In genomic region chr6:45985026-45985425, GRCh38 we compare ENCODE assay signal across 19 cellular contexts. TPM values are rescaled to one million over a fixed set of nuclear protein-coding genes. Genes with fewer than 3 reads are reported as not detected.
A peak's percentile ranks its signal among the peaks of the same experiment; 100 is the strongest.
DNase-seq lines count a peak whose midpoint lies in the region; ATAC-seq and TF ChIP-seq lines count a peak whose summit lies in the region.
"Had no signal": no experiment of that assay in that cellular context is flagged by ENCODE, and none has a peak within 500 bp of the region (broad histone marks: within the 10 kb centered on the region; RNA-seq: fewer than 3 reads in every experiment).

No MANE protein-coding gene starts in this region.

- peaks cover 7% of the 10 kb centered on the region for H3K4me1 Mint-ChIP-seq in activated T-helper 17 cell treated with anti-CD3 and anti-CD28 coated beads, Interleukin-2, amount 50 U/mL, for 72 hours
- peaks cover 14 to 15% of the 10 kb centered on the region in 2 donors for H3K4me1 Mint-ChIP-seq in natural killer cell treated with Interleukin-12 subunit alpha and Interleukin-12 subunit beta and Interleukin-15 and Interleukin-18, amount 100 ng/mL, for 72 hours (ENCODE audit: low read depth in 2 of 2)
- H3K4me1 Mint-ChIP-seq: GM23338 had no signal

- H3K36me3 ChIP-seq in right atrium auricular region (no peaks in the 10 kb centered on the region), skeletal muscle tissue (ENCODE audit: control insufficient read depth in 3 of 3, insufficient read depth in 3 of 3, low read length in 3 of 3) (peaks cover 0 to 3% (median 0%) of the 10 kb centered on the region in 3 donors)

- DNase-seq in right atrium auricular region (ENCODE audit: low spot score) (no peak), Right ventricle myocardium superior (no peak), RPMI8226 (no peak), islet precursor cell (no peak)
- DNase-seq in natural killer cell treated with Interleukin-12 subunit alpha and Interleukin-12 subunit beta and Interleukin-15 and Interleukin-18, amount 100 ng/mL, for 72 hours (ENCODE audit: low spot score) = no peak
- DNase-seq: ACHN; AML-193; CD4-positive, alpha-beta T cell; DMS153; DMS79; GDM1; HCEC 1CT had no signal

- no peak overlapping the region for H3K4me3 ChIP-seq in right atrium auricular region
- H3K4me3 ChIP-seq in skeletal muscle tissue (ENCODE audit: low read length in 3 of 3) = peak overlapping the region in 1 of 3 donors; percentile 23
- H3K4me3 ChIP-seq: GM23338 had no signal

- peak overlapping the region; percentile 10 for H3K27ac Mint-ChIP-seq in activated T-helper 17 cell treated with anti-CD3 and anti-CD28 coated beads, Interleukin-2, amount 50 U/mL, for 72 hours
- no peak overlapping the region for H3K27ac Mint-ChIP-seq in natural killer cell treated with Interleukin-12 subunit alpha and Interleukin-12 subunit beta and Interleukin-15 and Interleukin-18, amount 100 ng/mL, for 72 hours
- H3K27ac Mint-ChIP-seq: CD4-positive, alpha-beta T cell; GM23338 had no signal

- H3K9me3 Mint-ChIP-seq in activated T-helper 17 cell treated with anti-CD3 and anti-CD28 coated beads, Interleukin-2, amount 50 U/mL, for 72 hours = no peaks in the 10 kb centered on the region
- no peaks in the 10 kb centered on the region for H3K9me3 Mint-ChIP-seq in natural killer cell treated with Interleukin-12 subunit alpha and Interleukin-12 subunit beta and Interleukin-15 and Interleukin-18, amount 100 ng/mL, for 72 hours
- H3K9me3 Mint-ChIP-seq: CD4-positive, alpha-beta T cell; GM23338 had no signal

- ATAC-seq in Right ventricle myocardium superior (ENCODE audit: poor library complexity) (no peak), HG03520 (IDR thresholded peaks at IDR 0.05; ENCODE audit: unreplicated experiment) (no peak)
- no peak for ATAC-seq in activated T-helper 17 cell treated with anti-CD3 and anti-CD28 coated beads, Interleukin-2, amount 50 U/mL, for 72 hours (replicated peaks)
- no peak for ATAC-seq in natural killer cell treated with Interleukin-12 subunit alpha and Interleukin-12 subunit beta and Interleukin-15 and Interleukin-18, amount 100 ng/mL, for 72 hours
- ATAC-seq: GM23338 had no signal

- H3K4me1 ChIP-seq in right atrium auricular region (peaks cover 0 to 47% of the 10 kb centered on the region in 2 donors), skeletal muscle tissue (ENCODE audit: control insufficient read depth in 3 of 3, insufficient read depth in 3 of 3, low read length in 3 of 3) (peaks cover 66 to 83% (median 79%) of the 10 kb centered on the region in 3 donors)

- H3K27me3 Mint-ChIP-seq in activated T-helper 17 cell treated with anti-CD3 and anti-CD28 coated beads, Interleukin-2, amount 50 U/mL, for 72 hours = no peaks in the 10 kb centered on the region
- peaks cover 0 to 7% of the 10 kb centered on the region in 2 donors for H3K27me3 Mint-ChIP-seq in natural killer cell treated with Interleukin-12 subunit alpha and Interleukin-12 subunit beta and Interleukin-15 and Interleukin-18, amount 100 ng/mL, for 72 hours
- H3K27me3 Mint-ChIP-seq: CD4-positive, alpha-beta T cell had no signal

- no peaks in the 10 kb centered on the region for H3K27me3 ChIP-seq in right atrium auricular region
- H3K27me3 ChIP-seq in skeletal muscle tissue (ENCODE audit: control insufficient read depth in 3 of 3, insufficient read depth in 3 of 3, low read length in 3 of 3) = no peaks in the 10 kb centered on the region

- H3K27ac ChIP-seq in right atrium auricular region (peak overlapping the region; percentile 75 to 89), skeletal muscle tissue (ENCODE audit: low read depth, low read length) (peak overlapping the region; percentile 94)
- H3K27ac ChIP-seq: C4-2B, HL-60 had no signal

- no peak for TF ChIP-seq CTCF in right atrium auricular region (IDR thresholded peaks at IDR 0.05)

- no peak overlapping the region for H3K9ac ChIP-seq in skeletal muscle tissue (ENCODE audit: low read depth in 1 of 3, low read length in 3 of 3)

- H3K9me3 ChIP-seq in right atrium auricular region = no peaks in the 10 kb centered on the region
- no peaks in the 10 kb centered on the region for H3K9me3 ChIP-seq in skeletal muscle tissue (ENCODE audit: control insufficient read depth in 3 of 3, low read length in 3 of 3)

- no peak overlapping the region for H3K4me3 Mint-ChIP-seq in activated T-helper 17 cell treated with anti-CD3 and anti-CD28 coated beads, Interleukin-2, amount 50 U/mL, for 72 hours
- peak overlapping the region; percentile 20 for H3K4me3 Mint-ChIP-seq in natural killer cell treated with Interleukin-12 subunit alpha and Interleukin-12 subunit beta and Interleukin-15 and Interleukin-18, amount 100 ng/mL, for 72 hours
- H3K4me3 Mint-ChIP-seq: CD4-positive, alpha-beta T cell; GM23338 had no signal

- H3K36me3 Mint-ChIP-seq in activated T-helper 17 cell treated with anti-CD3 and anti-CD28 coated beads, Interleukin-2, amount 50 U/mL, for 72 hours (ENCODE audit: low read depth) = no peaks in the 10 kb centered on the region
- no peaks in the 10 kb centered on the region for H3K36me3 Mint-ChIP-seq in natural killer cell treated with Interleukin-12 subunit alpha and Interleukin-12 subunit beta and Interleukin-15 and Interleukin-18, amount 100 ng/mL, for 72 hours

- intact Hi-C loops in Right ventricle myocardium superior (cut with DNase I) = no loop called here

RNA-seq across cellular contexts. Expression of gene CLIC5, which starts 30.6 kb away (rescaled TPM):
- total RNA-seq in right atrium auricular region (100 to 1,000 TPM in 1 of 2 donors, 10 to 100 TPM in 1; 99.8 to 114 TPM), Right ventricle myocardium superior (279 TPM), skeletal muscle tissue (7.8 TPM)
- total RNA-seq in activated T-helper 17 cell treated with anti-CD3 and anti-CD28 coated beads, Interleukin-2, amount 50 U/mL, for 72 hours = 10 to 100 TPM; 10.6 to 10.7 TPM
- total RNA-seq in natural killer cell treated with Interleukin-12 subunit alpha and Interleukin-12 subunit beta and Interleukin-15 and Interleukin-18, amount 100 ng/mL, for 72 hours = 1 to 10 TPM in 1 of 2 donors, under 1 TPM in 1; 0.38 to 3.8 TPM
- total RNA-seq: GM23338, HT1080 had no signal

Comparison
In these comparisons a context has a peak if more than half of its experiments do, and no peak if none do; other contexts are left out.
1. RNA of gene CLIC5, which starts 30.6 kb away (total RNA-seq): 279 TPM in Right ventricle myocardium superior (single experiment) and 99.8 to 114 TPM in right atrium auricular region; 10.6 to 10.7 TPM in activated T-helper 17 cell treated with anti-CD3 and anti-CD28 coated beads, Interleukin-2, amount 50 U/mL, for 72 hours, 7.8 TPM in skeletal muscle tissue (single experiment) and 0.38 to 3.8 TPM in natural killer cell treated with Interleukin-12 subunit alpha and Interleukin-12 subunit beta and Interleukin-15 and Interleukin-18, amount 100 ng/mL, for 72 hours; every median in the first group is over 4 times any median in the second.